ENCODE assay signal across 1 cellular context in genomic region chr12:108327621-108328371, GRCh38.
TF ChIP-seq lines count a peak whose summit lies in the region.

No MANE protein-coding gene starts in this region.

TF ChIP-seq in GM23338, 12 proteins besides CTCF, POLR2A, EP300 and RAD21 (continued from another document):
- TF ChIP-seq ETS1 (IDR thresholded peaks at IDR 0.05), result no peak
